ENCODE assay signal across 8 cellular contexts in genomic region chr11:125568970-125569912, GRCh38. TPM values are rescaled to one million over a fixed set of nuclear protein-coding genes. Genes with fewer than 3 reads are reported as not detected.
A peak's percentile ranks its signal among the peaks of the same experiment; 100 is the strongest.
DNase-seq lines count a peak whose midpoint lies in the region; ATAC-seq and TF ChIP-seq lines count a peak whose summit lies in the region.

Gene EI24 (plus strand): TSS chr11:125569477. CDS start chr11:125572528, 3,051 bp downstream.

- peaks cover 18% of the 10 kb centered on the region for H3K36me3 Mint-ChIP-seq in nephron progenitor cell (ENCODE audit: low read depth)

- H3K9ac ChIP-seq in ES-I3 (ENCODE audit: low read depth, low read length), result peak within 1 kb of the TSS; percentile 80

- peaks cover 4% of the 10 kb centered on the region; the same call in 1 of the 2 replicates for H3K4me1 ChIP-seq in ES-I3 (ENCODE audit: insufficient read depth, low read length)

- H3K4me3 ChIP-seq in LNCaP clone FGC (ENCODE audit: low read depth, low read length), result peak within 1 kb of the TSS; percentile 63
- peak within 1 kb of the TSS; percentile 80 for H3K4me3 ChIP-seq in fibroblast of the aortic adventitia (ENCODE audit: low read depth, low read length)

- no peaks in the 10 kb centered on the region for H3K9me3 ChIP-seq in ES-I3 (ENCODE audit: control insufficient read depth, insufficient read depth, low read length)

- peak within 1 kb of the TSS; percentile 90 for H3K4me3 Mint-ChIP-seq in nephron progenitor cell
- H3K4me3 Mint-ChIP-seq in stimulated activated naive CD8-positive, alpha-beta T cell treated with anti-CD3 and anti-CD28 coated beads, Interleukin-15, amount 100 ng/mL, for 72 hours, result peak within 1 kb of the TSS; percentile 95 to 96

- peak; percentile 95 for ATAC-seq in stimulated activated naive CD8-positive, alpha-beta T cell treated with anti-CD3 and anti-CD28 coated beads, Interleukin-15, amount 100 ng/mL, for 72 hours

- TF ChIP-seq POLR2A in Raji (IDR thresholded peaks at IDR 0.05; ENCODE audit: insufficient read depth, low read depth, low read length), result peak; percentile 75

- peaks cover 15% of the 10 kb centered on the region for H3K4me1 Mint-ChIP-seq in nephron progenitor cell
- H3K4me1 Mint-ChIP-seq in stimulated activated naive CD8-positive, alpha-beta T cell treated with anti-CD3 and anti-CD28 coated beads, Interleukin-15, amount 100 ng/mL, for 72 hours, result peaks cover 27% of the 10 kb centered on the region

- peak within 1 kb of the TSS; percentile 36 for H3K27ac Mint-ChIP-seq in nephron progenitor cell
- H3K27ac Mint-ChIP-seq in stimulated activated naive CD8-positive, alpha-beta T cell treated with anti-CD3 and anti-CD28 coated beads, Interleukin-15, amount 100 ng/mL, for 72 hours, result peak within 1 kb of the TSS; percentile 95 to 97

- peaks cover 9% of the 10 kb centered on the region for H3K9me3 Mint-ChIP-seq in nephron progenitor cell
- H3K9me3 Mint-ChIP-seq in stimulated activated naive CD8-positive, alpha-beta T cell treated with anti-CD3 and anti-CD28 coated beads, Interleukin-15, amount 100 ng/mL, for 72 hours, result no peaks in the 10 kb centered on the region

- TF ChIP-seq CTCF in LNCaP clone FGC (IDR thresholded peaks at IDR 0.05; ENCODE audit: control insufficient read depth, extremely low read depth, insufficient read depth), result peak; percentile 51
- TF ChIP-seq CTCF in fibroblast of the aortic adventitia (IDR thresholded peaks at IDR 0.05; ENCODE audit: insufficient read depth, low read length), result peak; percentile 80
- TF ChIP-seq CTCF in nephron progenitor cell (IDR thresholded peaks at IDR 0.05), result peak; percentile 61

- H3K27me3 Mint-ChIP-seq in nephron progenitor cell (ENCODE audit: low read depth, poor library complexity), result peaks cover 4% of the 10 kb centered on the region
- H3K27me3 Mint-ChIP-seq in stimulated activated naive CD8-positive, alpha-beta T cell treated with anti-CD3 and anti-CD28 coated beads, Interleukin-15, amount 100 ng/mL, for 72 hours, result no peaks in the 10 kb centered on the region

- H3K36me3 ChIP-seq in ES-I3 (ENCODE audit: insufficient read depth, low read length), result peaks cover 9% of the 10 kb centered on the region

- DNase-seq in H4 (ENCODE audit: low spot score), result peak; percentile 85
- DNase-seq in LNCaP clone FGC (ENCODE audit: low read depth), result peak; percentile 80
- peak; percentile 83 for DNase-seq in activated effector memory CD4-positive, alpha-beta T cell treated with Interleukin-2 at 50 U/mL for 16 hours
- peak; percentile 88 for DNase-seq in fibroblast of the aortic adventitia (ENCODE audit: low read depth)
- peak; percentile 93 for DNase-seq in nephron progenitor cell
- DNase-seq in stimulated activated naive CD8-positive, alpha-beta T cell treated with anti-CD3 and anti-CD28 coated beads, Interleukin-15, amount 100 ng/mL, for 72 hours, result peak; percentile 88 to 91

RNA-seq across cellular contexts. Expression of gene EI24, which starts in this region (rescaled TPM):
- 176 and 186 TPM in 2 replicates for total RNA-seq in H4 (2014; rRNA removed; shearing (Covaris generic))
- 94.5 and 153 TPM in 2 replicates for total RNA-seq in fibroblast of the aortic adventitia (ENCODE audit: low replicate concordance)

Comparison
In these comparisons a context has a peak if more than half of its experiments do, and no peak if none do; other contexts are left out.
1. Peak in every context shown above with its lines: DNase-seq, ATAC-seq and H3K4me3 ChIP-seq.